In the genomic region with DNA sequence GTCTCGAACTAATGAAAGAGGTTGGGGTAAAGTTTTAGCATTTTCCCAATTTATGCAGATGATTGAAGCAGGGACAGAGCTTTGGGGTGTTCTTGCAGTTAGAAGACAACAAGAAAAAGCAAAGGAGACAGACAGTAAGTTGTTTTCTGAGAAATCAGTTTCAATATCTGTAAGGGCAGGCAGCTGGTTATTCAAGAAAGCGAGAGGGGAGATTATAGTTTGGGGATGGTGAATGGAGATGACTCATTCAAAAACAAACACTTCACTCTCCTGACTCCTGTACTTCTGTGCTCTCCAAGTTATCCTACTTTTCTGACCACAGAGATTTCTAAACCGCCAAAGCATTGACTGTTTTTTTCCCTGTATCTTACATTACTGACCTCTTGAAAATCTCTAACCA, we compare ENCODE assay signal across 9 cellular contexts.
DNase-seq lines count a peak whose midpoint lies in the region; ATAC-seq and TF ChIP-seq lines count a peak whose summit lies in the region.
"Had no signal": no experiment of that assay in that cellular context is flagged by ENCODE, and none has a peak within 500 bp of the region (broad histone marks: within the 10 kb centered on the region; RNA-seq: fewer than 3 reads in every experiment).

No MANE protein-coding gene starts in this region.

- no peaks in the 10 kb centered on the region for H3K79me2 ChIP-seq in GM23248 (ENCODE audit: insufficient read depth)

- no peaks in the 10 kb centered on the region for H3F3A ChIP-seq in GM23248 (ENCODE audit: insufficient read depth)

- H3K4me1 ChIP-seq in GM23248 (ENCODE audit: insufficient read depth): 0 out of 2 replicates have a peak, but pooled peaks cover 11% of the 10 kb centered on the region
- H3K4me1 ChIP-seq in foreskin keratinocyte: no peaks in the 10 kb centered on the region

- no peaks in the 10 kb centered on the region for H3K9me2 ChIP-seq in GM23248 (ENCODE audit: insufficient read depth)

- no peak for TF ChIP-seq CTCF in foreskin keratinocyte (conservative IDR thresholded peaks at IDR 0.05)

- no peak overlapping the region for H3K27ac ChIP-seq in GM23248
- H3K27ac ChIP-seq in foreskin keratinocyte: no peak overlapping the region

- ATAC-seq in foreskin keratinocyte (peak; percentile 83), GM18861 (IDR thresholded peaks at IDR 0.05; ENCODE audit: unreplicated experiment) (no peak)

- no peak overlapping the region for H3K9ac ChIP-seq in GM23248

- no peak overlapping the region for H3K4me2 ChIP-seq in GM23248 (ENCODE audit: unreplicated experiment)

- no peaks in the 10 kb centered on the region for H3K36me3 ChIP-seq in GM23248 (ENCODE audit: low read depth)

- H3K27me3 ChIP-seq in GM23248 (replicated peaks; ENCODE audit: insufficient read depth): no peaks in the 10 kb centered on the region
- no peaks in the 10 kb centered on the region for H3K27me3 ChIP-seq in foreskin keratinocyte

- DNase-seq in DMS53 (lab: John Stamatoyannopoulos, UW) (peak; percentile 86), GM23248 (peak; percentile 23), NCI-H446 treated with DMSO at 0.1 percent for 48 hours (lab: John Stamatoyannopoulos, UW) (peak; percentile 82), foreskin keratinocyte (no peak), activated gamma-delta T cell (lab: John Stamatoyannopoulos, UW) (no peak), NCI-H1092 (lab: John Stamatoyannopoulos, UW) (no peak)
- no peak for DNase-seq in activated CD4-positive, CD25-positive, alpha-beta regulatory T cell (lab: John Stamatoyannopoulos, UW)
- DNase-seq: NCI-H526 treated with DMSO at 0.1 percent for 48 hours had no signal

- in situ Hi-C loops in GM23248 (cut with MboI): no loop called here

- no peaks in the 10 kb centered on the region for H4K20me1 ChIP-seq in GM23248 (ENCODE audit: insufficient read depth)

- 91 to 93% methylated on average over 3 of the region's 3 CpGs for WGBS in GM23248 (ENCODE audit: low coverage in 1 of 2, low lambda C conversion rate in 2 of 2, missing lambda C conversion rate in 2 of 2), 2 experiments

- H3K9me3 ChIP-seq in GM23248 (ENCODE audit: low read depth): no peaks in the 10 kb centered on the region

- no peak overlapping the region for H2AFZ ChIP-seq in GM23248

- H3K4me3 ChIP-seq in GM23248: no peak overlapping the region

Comparison
In these comparisons a context has a peak if more than half of its experiments do, and no peak if none do; other contexts are left out.
1. DNase-seq: peak in DMS53 (single experiment), GM23248 (single experiment) and NCI-H446 treated with DMSO at 0.1 percent for 48 hours (single experiment); none in foreskin keratinocyte (0 of 2), activated CD4-positive, CD25-positive, alpha-beta regulatory T cell (0 of 4), activated gamma-delta T cell (single experiment) and NCI-H1092 (single experiment).